ENCODE assay signal across 1 cellular context in genomic region chr3:46670000-46670890, GRCh38.
A peak's percentile ranks its signal among the peaks of the same experiment; 100 is the strongest.
TF ChIP-seq lines count a peak whose summit lies in the region.

No MANE protein-coding gene starts in this region.

TF ChIP-seq in K562, 482 proteins besides CTCF, POLR2A, EP300 and RAD21:
- no peak for TF ChIP-seq E2F1 (CRISPR knock-in tag; IDR thresholded peaks at IDR 0.05)
- no peak for TF ChIP-seq CLOCK (CRISPR knock-in tag; IDR thresholded peaks at IDR 0.05; ENCODE audit: borderline replicate concordance)
- TF ChIP-seq PATZ1 (CRISPR knock-in tag; IDR thresholded peaks at IDR 0.05; ENCODE audit: borderline replicate concordance), result no peak
- TF ChIP-seq BRF2 (IDR thresholded peaks at IDR 0.05; ENCODE audit: borderline replicate concordance, insufficient read depth, insufficient read length), result no peak
- TF ChIP-seq ELF2 (CRISPR knock-in tag; IDR thresholded peaks at IDR 0.05), result no peak
- TF ChIP-seq TAF15 (IDR thresholded peaks at IDR 0.05; ENCODE audit: low read depth, low read length), result no peak
- peak; percentile 22 for TF ChIP-seq MEIS2 (IDR thresholded peaks at IDR 0.05; ENCODE audit: partially characterized antibody)
- no peak for TF ChIP-seq TRIM24 (IDR thresholded peaks at IDR 0.05)
- TF ChIP-seq ZBTB2 (IDR thresholded peaks at IDR 0.05), result no peak
- no peak for TF ChIP-seq BDP1 (IDR thresholded peaks at IDR 0.05; ENCODE audit: insufficient read depth, insufficient read length)
- no peak for TF ChIP-seq ZKSCAN1 (IDR thresholded peaks at IDR 0.05; ENCODE audit: low read depth, low read length)
- no peak for TF ChIP-seq ID3 (CRISPR knock-in tag; IDR thresholded peaks at IDR 0.05)
- TF ChIP-seq ID3 (tag; IDR thresholded peaks at IDR 0.05), result no peak
- TF ChIP-seq ZNF75A (CRISPR knock-in tag; IDR thresholded peaks at IDR 0.05), result no peak
- TF ChIP-seq ZNF175 (CRISPR knock-in tag; IDR thresholded peaks at IDR 0.05; ENCODE audit: low read depth), result no peak
- TF ChIP-seq ZNF263 (CRISPR knock-in tag; IDR thresholded peaks at IDR 0.05; ENCODE audit: borderline replicate concordance), result peak; percentile 19; the same call in 1 of the 2 replicates
- no peak for TF ChIP-seq ZNF740 (CRISPR knock-in tag; IDR thresholded peaks at IDR 0.05)
- no peak for TF ChIP-seq ZNF740 (tag; IDR thresholded peaks at IDR 0.05)
TF ChIP-seq in K562: peak in this region for 2.
